ENCODE assay signal across 1 cellular context in the genomic region with DNA sequence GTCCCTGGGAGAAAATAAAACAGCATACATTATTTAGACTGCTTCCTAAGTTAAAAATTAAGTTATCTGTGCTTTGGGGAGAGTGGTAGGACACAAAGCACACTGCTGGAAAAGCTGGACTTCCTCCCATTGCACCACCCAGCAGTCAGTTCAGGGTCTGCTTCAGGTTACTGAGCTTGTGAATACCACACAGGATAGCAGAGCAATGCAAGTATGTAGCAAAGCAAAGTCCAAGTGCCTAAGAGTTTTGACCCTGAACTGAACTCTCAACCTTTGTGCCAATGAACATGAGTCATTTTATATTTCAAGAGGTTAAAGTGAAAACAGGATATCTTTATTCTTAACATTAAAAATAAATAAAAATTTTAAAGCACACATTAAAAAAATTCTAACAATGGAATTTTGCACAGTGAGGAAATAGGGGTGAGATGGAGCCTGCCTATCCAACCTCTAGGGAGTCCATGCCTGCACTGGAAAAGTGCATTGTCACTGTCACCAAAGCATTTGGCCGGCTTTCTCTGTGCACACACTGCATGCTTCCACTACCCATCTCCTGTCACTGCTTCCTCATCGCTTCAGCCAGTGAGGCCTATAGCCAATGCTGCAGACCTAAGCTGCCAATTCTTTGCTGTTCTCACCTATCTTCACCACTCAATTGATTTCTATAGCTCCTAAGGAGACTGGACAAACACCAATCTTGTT.
TF ChIP-seq lines count a peak whose summit lies in the region.

No MANE protein-coding gene starts in this region.

TF ChIP-seq in WTC11, 78 proteins besides CTCF, POLR2A, EP300 and RAD21 (continued from another document):
- TF ChIP-seq, protein P1, sequence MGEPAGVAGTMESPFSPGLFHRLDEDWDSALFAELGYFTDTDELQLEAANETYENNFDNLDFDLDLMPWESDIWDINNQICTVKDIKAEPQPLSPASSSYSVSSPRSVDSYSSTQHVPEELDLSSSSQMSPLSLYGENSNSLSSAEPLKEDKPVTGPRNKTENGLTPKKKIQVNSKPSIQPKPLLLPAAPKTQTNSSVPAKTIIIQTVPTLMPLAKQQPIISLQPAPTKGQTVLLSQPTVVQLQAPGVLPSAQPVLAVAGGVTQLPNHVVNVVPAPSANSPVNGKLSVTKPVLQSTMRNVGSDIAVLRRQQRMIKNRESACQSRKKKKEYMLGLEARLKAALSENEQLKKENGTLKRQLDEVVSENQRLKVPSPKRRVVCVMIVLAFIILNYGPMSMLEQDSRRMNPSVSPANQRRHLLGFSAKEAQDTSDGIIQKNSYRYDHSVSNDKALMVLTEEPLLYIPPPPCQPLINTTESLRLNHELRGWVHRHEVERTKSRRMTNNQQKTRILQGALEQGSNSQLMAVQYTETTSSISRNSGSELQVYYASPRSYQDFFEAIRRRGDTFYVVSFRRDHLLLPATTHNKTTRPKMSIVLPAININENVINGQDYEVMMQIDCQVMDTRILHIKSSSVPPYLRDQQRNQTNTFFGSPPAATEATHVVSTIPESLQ (CRISPR knock-in tag; IDR thresholded peaks at IDR 0.05) = no peak
